ENCODE assay signal across 25 cellular contexts in the genomic region with DNA sequence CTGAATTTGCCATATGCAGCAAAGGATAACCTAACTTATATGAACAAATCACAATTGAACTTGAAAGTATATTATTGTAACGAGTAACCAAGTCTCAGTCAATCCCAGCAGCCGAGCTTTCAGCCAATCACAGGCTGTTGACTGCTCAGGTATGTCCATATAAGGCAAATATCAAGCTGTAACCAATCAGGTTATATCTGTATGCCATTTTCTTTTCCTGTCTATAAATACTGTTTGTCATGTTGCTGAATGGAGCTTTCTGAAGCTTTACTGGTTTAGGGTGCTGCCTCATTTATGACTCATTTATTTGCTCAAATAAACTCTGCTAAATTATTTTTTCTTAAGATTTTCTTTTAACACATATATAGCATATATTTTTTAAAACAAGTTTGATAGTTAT.
"Had no signal": no experiment of that assay in that cellular context is flagged by ENCODE, and none has a peak within 500 bp of the region (broad histone marks: within the 10 kb centered on the region; RNA-seq: fewer than 3 reads in every experiment).

No MANE protein-coding gene starts in this region.

- H3K4me3 ChIP-seq: heart left ventricle, lower lobe of right lung, mucosa of descending colon, suprapubic skin, tibial artery, upper lobe of right lung had no signal

- FAIRE-seq: endothelial cell of umbilical vein had no signal

- DNase-seq: activated CD4-positive, alpha-beta T cell treated with anti-CD3 and anti-CD28 coated beads for 4 hours; activated CD4-positive, alpha-beta T cell treated with anti-CD3 and anti-CD28 coated beads, Interleukin-2, amount 50 U/mL, for 4 hours; activated naive CD4-positive, alpha-beta T cell; activated T-cell treated with anti-CD3 and anti-CD28 coated beads for 4 hours; activated T-cell treated with anti-CD3 and anti-CD28 coated beads, Interleukin-2, amount 50 U/mL, for 72 hours; aorta; brain microvascular endothelial cell; caudate nucleus; cortex of kidney; foreskin fibroblast; heart left ventricle; hypothalamus; lower lobe of right lung; mucosa of descending colon; right cardiac atrium; stimulated activated CD4-positive, alpha-beta T cell treated with anti-CD3 and anti-CD28 coated beads, Interleukin-15, amount 100 ng/mL, for 24 hours; stimulated activated CD4-positive, alpha-beta T cell treated with anti-CD3 and anti-CD28 coated beads, Interleukin-2, amount 100 ng/mL, for 24 hours; stimulated activated naive B cell treated with anti-CD40 and anti-IgM and Interleukin-4, amounts not matched to agents 10 μg/mL and 1 μg/mL and 100 μg/mL, for 72 hours; tibial artery; upper lobe of right lung had no signal

- ATAC-seq: activated T-cell treated with anti-CD3 and anti-CD28 coated beads, Interleukin-2, amount 50 U/mL, for 72 hours; esophagus mucosa; heart left ventricle; left lobe of liver; lower lobe of right lung; mucosa of descending colon; natural killer cell treated with Interleukin-12 subunit alpha and Interleukin-12 subunit beta and Interleukin-15 and Interleukin-18, amount 100 ng/mL, for 72 hours; right cardiac atrium; stimulated activated naive B cell treated with anti-CD40 and anti-IgM and Interleukin-4, amounts not matched to agents 10 μg/mL and 1 μg/mL and 100 μg/mL, for 72 hours; upper lobe of right lung had no signal
